In genomic region chr20:52004720-52005119, GRCh38 we compare ENCODE assay signal across 14 cellular contexts.
DNase-seq lines count a peak whose midpoint lies in the region; ATAC-seq and TF ChIP-seq lines count a peak whose summit lies in the region.
"Had no signal": no experiment of that assay in that cellular context is flagged by ENCODE, and none has a peak within 500 bp of the region (broad histone marks: within the 10 kb centered on the region; RNA-seq: fewer than 3 reads in every experiment).

No MANE protein-coding gene starts in this region.

- no peaks in the 10 kb centered on the region for H3K27me3 ChIP-seq in HUES64 (ENCODE audit: insufficient read depth, low read length)
- H3K27me3 ChIP-seq: breast epithelium had no signal

- ATAC-seq in HG02588 (IDR thresholded peaks at IDR 0.05; ENCODE audit: unreplicated experiment) (no peak), HG02938 (IDR thresholded peaks at IDR 0.05; ENCODE audit: unreplicated experiment) (no peak)

- H3K27ac Mint-ChIP-seq in glutamatergic neuron (ENCODE audit: unreplicated experiment) = peak overlapping the region; percentile 93
- H3K27ac Mint-ChIP-seq: CD4-positive, alpha-beta T cell; T-helper 1 cell treated with Interleukin-12 subunit alpha and Interleukin-12 subunit beta and Interleukin-4 antibody, amounts not matched to agents 30 μg/mL and 1 μg/mL, for 36 hours had no signal

- H3K4me1 Mint-ChIP-seq in glutamatergic neuron (ENCODE audit: low read depth, unreplicated experiment) = peaks cover 26% of the 10 kb centered on the region

- no peaks in the 10 kb centered on the region for H3K9me3 Mint-ChIP-seq in glutamatergic neuron (ENCODE audit: unreplicated experiment)
- H3K9me3 Mint-ChIP-seq: CD4-positive, alpha-beta T cell; T-helper 1 cell treated with Interleukin-12 subunit alpha and Interleukin-12 subunit beta and Interleukin-4 antibody, amounts not matched to agents 30 μg/mL and 1 μg/mL, for 36 hours had no signal

- peaks cover 1% of the 10 kb centered on the region for H3K27me3 Mint-ChIP-seq in glutamatergic neuron (ENCODE audit: unreplicated experiment)

- no peak overlapping the region for H3K9ac ChIP-seq in HUES64 (ENCODE audit: low read depth, low read length)
- peak overlapping the region; percentile 26 for H3K9ac ChIP-seq in SK-N-MC (ENCODE audit: insufficient read length)

- peak overlapping the region; percentile 38; the same call in 1 of the 2 replicates for H3K27ac ChIP-seq in HUES64 (ENCODE audit: low read depth, low read length)
- H3K27ac ChIP-seq in SK-N-MC = peak overlapping the region; percentile 64
- H3K27ac ChIP-seq: breast epithelium, epithelial cell of prostate had no signal

- 93% methylated on average over 3 of the region's 3 CpGs for WGBS in HUES64

- H3K36me3 ChIP-seq in HUES64 (ENCODE audit: insufficient read depth, low read length) (no peaks in the 10 kb centered on the region), SK-N-MC (ENCODE audit: insufficient read depth, low read length) (no peaks in the 10 kb centered on the region)
- H3K36me3 ChIP-seq: breast epithelium had no signal

- H3K36me3 Mint-ChIP-seq in glutamatergic neuron (ENCODE audit: unreplicated experiment) = no peaks in the 10 kb centered on the region

- no peaks in the 10 kb centered on the region for H3K9me3 ChIP-seq in HUES64 (ENCODE audit: insufficient read depth, low read depth, low read length)
- H3K9me3 ChIP-seq in SK-N-MC (ENCODE audit: low read depth, low read length) = no peaks in the 10 kb centered on the region
- H3K9me3 ChIP-seq: breast epithelium had no signal

- TF ChIP-seq CTCF in glutamatergic neuron (IDR thresholded peaks at IDR 0.05; ENCODE audit: partially characterized antibody, unreplicated experiment) = no peak

- H3K4me3 ChIP-seq in HUES64 (ENCODE audit: low read length) = no peak overlapping the region
- H3K4me3 ChIP-seq in SK-N-MC = no peak overlapping the region
- H3K4me3 ChIP-seq: breast epithelium had no signal

- DNase-seq in AML-193 (lab: John Stamatoyannopoulos, UW) (peak; percentile 62 to 67), SK-N-MC (ENCODE audit: low read depth, low spot score) (no peak), glutamatergic neuron (no peak), NCI-H187 treated with DMSO at 0.1 percent for 48 hours (lab: John Stamatoyannopoulos, UW) (no peak), NCI-H128 (lab: John Stamatoyannopoulos, UW; ENCODE audit: unreplicated experiment) (no peak)
- DNase-seq: activated CD4-positive, alpha-beta T cell treated with anti-CD3 and anti-CD28 coated beads, Interleukin-2, amount 50 U/mL, for 4 hours; activated effector memory CD4-positive, alpha-beta T cell treated with Interleukin-2 at 50 U/mL for 16 hours; CD4-positive, alpha-beta T cell had no signal

- peaks cover 34% of the 10 kb centered on the region for H3K4me1 ChIP-seq in HUES64 (ENCODE audit: insufficient read depth, low read length)
- H3K4me1 ChIP-seq: breast epithelium had no signal

- no peak overlapping the region for H3K4me3 Mint-ChIP-seq in glutamatergic neuron (ENCODE audit: unreplicated experiment)
- H3K4me3 Mint-ChIP-seq: CD4-positive, alpha-beta T cell; T-helper 1 cell treated with Interleukin-12 subunit alpha and Interleukin-12 subunit beta and Interleukin-4 antibody, amounts not matched to agents 30 μg/mL and 1 μg/mL, for 36 hours had no signal

Comparison
In these comparisons a context has a peak if more than half of its experiments do, and no peak if none do; other contexts are left out.
1. DNase-seq: peak in AML-193 (2 of 2); none in SK-N-MC (single experiment), glutamatergic neuron (single experiment), NCI-H187 treated with DMSO at 0.1 percent for 48 hours (single experiment) and NCI-H128 (single experiment).